29 cellular contexts compared by ENCODE assay signal in the genomic region with DNA sequence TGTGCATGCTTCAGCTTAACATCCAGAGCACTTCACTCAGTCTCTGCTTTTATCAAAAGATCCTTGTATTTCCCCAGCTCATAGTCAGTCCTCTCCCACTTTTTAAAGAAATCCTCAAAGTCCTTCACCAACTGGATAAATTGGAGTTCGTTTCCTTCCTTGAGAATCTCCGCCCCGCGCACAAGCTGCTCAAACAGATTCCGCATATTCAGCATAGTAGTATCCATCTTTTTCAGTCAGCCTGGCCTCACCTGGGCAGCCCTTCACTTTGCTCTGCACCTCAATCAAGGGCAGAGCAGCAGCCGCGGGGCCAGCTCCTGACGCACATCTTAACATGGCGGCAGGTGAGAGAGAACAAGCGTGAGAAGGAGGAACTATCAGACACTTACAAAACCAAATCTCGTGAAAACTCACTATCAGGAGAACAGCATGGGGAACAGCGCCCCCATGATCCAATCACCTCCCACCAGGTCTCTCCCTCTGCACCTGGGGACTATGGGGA. TPM values are rescaled to one million over a fixed set of nuclear protein-coding genes. Genes with fewer than 3 reads are reported as not detected.
"Had no signal": no experiment of that assay in that cellular context is flagged by ENCODE, and none has a peak within 500 bp of the region (broad histone marks: within the 10 kb centered on the region; RNA-seq: fewer than 3 reads in every experiment).

No MANE protein-coding gene starts in this region.

- H3K4me1 Mint-ChIP-seq: mesothelial cell of epicardium, naive B cell had no signal

- H3K36me3 ChIP-seq: esophagus squamous epithelium, gastrocnemius medialis, heart right ventricle, left lung, lower lobe of right lung had no signal

- ATAC-seq: esophagus mucosa, gastrocnemius medialis, heart right ventricle, left cardiac atrium, left lung, left ventricle myocardium superior, lower lobe of right lung, mucosa of descending colon had no signal

- H3K4me1 ChIP-seq: esophagus squamous epithelium, gastrocnemius medialis, heart right ventricle, left lung, lower lobe of right lung had no signal

- DNase-seq: dermis blood vessel endothelial cell; dorsolateral prefrontal cortex; effector CD4-positive, alpha-beta T cell; effector memory CD4-positive, alpha-beta T cell; esophagus squamous epithelium; foreskin fibroblast; foreskin melanocyte; gastrocnemius medialis; glutamatergic neuron; head of caudate nucleus; heart right ventricle; hippocampal formation; left cardiac atrium; left ventricle myocardium superior; lower lobe of right lung; mesenchymal stem cell; mucosa of descending colon; naive B cell had no signal

- H3K4me3 Mint-ChIP-seq: mesothelial cell of epicardium, naive B cell had no signal

- H3K9me3 ChIP-seq: esophagus squamous epithelium, gastrocnemius medialis, lower lobe of right lung, mucosa of descending colon had no signal

- H3K4me3 ChIP-seq: coronary artery, dorsolateral prefrontal cortex, esophagus squamous epithelium, gastrocnemius medialis, heart right ventricle, left lung, lower lobe of right lung, mucosa of descending colon had no signal

- H3K36me3 Mint-ChIP-seq: mesothelial cell of epicardium had no signal

- H3K27ac Mint-ChIP-seq: mesothelial cell of epicardium had no signal

- H3K27ac ChIP-seq: coronary artery, dorsolateral prefrontal cortex, esophagus squamous epithelium, gastrocnemius medialis, heart right ventricle, left lung, lower lobe of right lung had no signal

- H3K27me3 ChIP-seq: dorsolateral prefrontal cortex, gastrocnemius medialis, left lung had no signal

RNA-seq across cellular contexts. Expression of a gene that starts 14.3 kb away (rescaled TPM):
- total RNA-seq: dermis blood vessel endothelial cell, endothelial cell of umbilical vein, epithelial cell of proximal tubule, esophagus mucosa, esophagus squamous epithelium, glomerular endothelial cell, kidney epithelial cell, left lung, lung microvascular endothelial cell, mesothelial cell of epicardium, mucosa of descending colon, myocyte had no signal
- polyA plus RNA-seq: endothelial cell of umbilical vein, keratinocyte had no signal
